In the genomic region with DNA sequence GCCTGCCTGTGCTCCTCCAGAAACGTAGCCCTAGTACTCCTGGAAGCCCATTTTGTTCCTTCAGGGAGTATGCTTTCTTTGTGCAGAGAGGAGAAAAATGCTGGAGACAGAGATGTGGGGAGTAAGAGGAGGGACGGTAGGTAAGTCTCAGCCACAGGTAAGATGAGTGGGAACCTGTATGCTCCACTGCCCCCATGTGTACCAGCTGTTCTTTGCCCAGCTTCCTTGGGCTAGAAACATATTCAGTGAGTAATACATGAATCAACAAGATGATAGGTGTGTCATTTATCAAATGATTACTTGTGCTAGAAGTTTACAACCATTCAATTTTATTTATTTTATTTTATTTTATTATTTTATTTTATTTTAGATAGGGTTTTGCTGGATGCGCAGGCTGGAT, we compare ENCODE assay signal across 12 cellular contexts. TPM values are rescaled to one million over a fixed set of nuclear protein-coding genes. Genes with fewer than 3 reads are reported as not detected.
DNase-seq lines count a peak whose midpoint lies in the region; ATAC-seq and TF ChIP-seq lines count a peak whose summit lies in the region.
"Had no signal": no experiment of that assay in that cellular context is flagged by ENCODE, and none has a peak within 500 bp of the region (broad histone marks: within the 10 kb centered on the region; RNA-seq: fewer than 3 reads in every experiment).

No MANE protein-coding gene starts in this region.

- POLR2A ChIA-PET in naive thymus-derived CD8-positive, alpha-beta T cell (lab: Charles Lee), result interaction anchor here (0.8 to 1.2 kb wide), 3 partner anchors 10 to 45 kb away, joined by 3 read pairs; no protein-coding TSS in a partner anchor

- peak; percentile 52 for ATAC-seq in HG02642 (IDR thresholded peaks at IDR 0.05; ENCODE audit: poor library complexity, unreplicated experiment)
- ATAC-seq in naive thymus-derived CD8-positive, alpha-beta T cell, result peak in 1 of 2 donors; percentile 42
- ATAC-seq in GM18520 (IDR thresholded peaks at IDR 0.05; ENCODE audit: unreplicated experiment), result no peak
- ATAC-seq in HG03159 (IDR thresholded peaks at IDR 0.05; ENCODE audit: unreplicated experiment), result no peak

- peak overlapping the region; percentile 59 for H3K4me3 ChIP-seq in GM12865 (ENCODE audit: low read depth, low read length)

- no peak for DNase-seq in GM12865 (ENCODE audit: low read depth)
- peak; percentile 19 for DNase-seq in activated CD4-positive, alpha-beta T cell treated with anti-CD3 and anti-CD28 coated beads, Interleukin-2, amount 50 U/mL, for 1 hour
- DNase-seq in naive thymus-derived CD8-positive, alpha-beta T cell, result no peak
- no peak for DNase-seq in DMS79 treated with DMSO at 0.1 percent for 48 hours (lab: John Stamatoyannopoulos, UW)
- DNase-seq in effector CD4-positive, alpha-beta T cell, result no peak
- DNase-seq: erythroblast, GDM1, Kasumi-1, mesendoderm had no signal

- no peaks in the 10 kb centered on the region for H3K27me3 Mint-ChIP-seq in naive thymus-derived CD8-positive, alpha-beta T cell

- H3K4me3 Mint-ChIP-seq in naive thymus-derived CD8-positive, alpha-beta T cell, result peak overlapping the region; percentile 72 to 94 (median 88)

- peak overlapping the region; percentile 87 to 99 (median 95) for H3K27ac Mint-ChIP-seq in naive thymus-derived CD8-positive, alpha-beta T cell

- H3K36me3 Mint-ChIP-seq in naive thymus-derived CD8-positive, alpha-beta T cell, result peaks cover 4 to 26% (median 8%) of the 10 kb centered on the region in 3 donors

- no peaks in the 10 kb centered on the region for H3K9me3 Mint-ChIP-seq in naive thymus-derived CD8-positive, alpha-beta T cell

- peaks cover 36 to 80% (median 76%) of the 10 kb centered on the region in 4 donors for H3K4me1 Mint-ChIP-seq in naive thymus-derived CD8-positive, alpha-beta T cell

- TF ChIP-seq CTCF in GM12865 (IDR thresholded peaks at IDR 0.05; ENCODE audit: insufficient read depth, low read depth, low read length, missing control alignments), result no peak

RNA-seq across cellular contexts. Expression of gene CEP85L, which starts 13.6 kb away (rescaled TPM):
- total RNA-seq in naive thymus-derived CD8-positive, alpha-beta T cell, result 10 to 100 TPM; 70.9 to 73.6 TPM
- polyA plus RNA-seq in naive thymus-derived CD8-positive, alpha-beta T cell, result 10 to 100 TPM; 31.1 to 50.0 (median 47.5) TPM
